ENCODE assay signal across 29 cellular contexts in genomic region chr2:76174505-76174904, GRCh38.
"Had no signal": no experiment of that assay in that cellular context is flagged by ENCODE, and none has a peak within 500 bp of the region (broad histone marks: within the 10 kb centered on the region; RNA-seq: fewer than 3 reads in every experiment).

No MANE protein-coding gene starts in this region.

- FAIRE-seq: urothelium cell line had no signal

- H3K36me3 ChIP-seq: stomach, suprapubic skin, thoracic aorta, thyroid gland, tibial artery, tibial nerve, transverse colon, upper lobe of left lung, upper lobe of right lung, uterus, vagina had no signal

- H3K4me3 ChIP-seq: stomach, suprapubic skin, testis, thoracic aorta, thyroid gland, tibial artery, tibial nerve, transverse colon, upper lobe of left lung, upper lobe of right lung, uterus, vagina had no signal

- ATAC-seq: stimulated activated effector memory CD8-positive, alpha-beta T cell treated with anti-CD3 and anti-CD28 coated beads, Interleukin-12 subunit alpha, Interleukin-12 subunit beta, amount 100 ng/mL, for 72 hours; stimulated activated memory B cell treated with anti-CD40 and anti-IgM and Interleukin-4, amounts not matched to agents 10 μg/mL and 1 μg/mL and 100 μg/mL, for 72 hours; stimulated activated naive B cell treated with anti-CD40 and anti-IgM and Interleukin-4, amounts not matched to agents 10 μg/mL and 1 μg/mL and 100 μg/mL, for 72 hours; stimulated activated naive CD8-positive, alpha-beta T cell treated with anti-CD3 and anti-CD28 coated beads, Interleukin-15, amount 100 ng/mL, for 72 hours; stimulated activated naive CD8-positive, alpha-beta T cell treated with anti-CD3 and anti-CD28 coated beads, Interleukin-15, Interleukin-2, amounts not matched to agents 100 U/mL and 50 U/mL, for 24 hours; upper lobe of right lung had no signal

- H3K27ac ChIP-seq: stomach, suprapubic skin, testis, thoracic aorta, thyroid gland, tibial artery, tibial nerve, transverse colon, upper lobe of left lung, upper lobe of right lung, uterus, vagina had no signal

- H3K27me3 Mint-ChIP-seq: stimulated activated memory B cell treated with anti-CD40 and anti-IgM and Interleukin-4, amounts not matched to agents 10 μg/mL and 1 μg/mL and 100 μg/mL, for 72 hours; stimulated activated naive B cell treated with anti-CD40 and anti-IgM and Interleukin-4, amounts not matched to agents 10 μg/mL and 1 μg/mL and 100 μg/mL, for 72 hours; stimulated activated naive CD8-positive, alpha-beta T cell treated with anti-CD3 and anti-CD28 coated beads, Interleukin-15, amount 100 ng/mL, for 72 hours; stimulated activated naive CD8-positive, alpha-beta T cell treated with anti-CD3 and anti-CD28 coated beads, Interleukin-15, Interleukin-2, amounts not matched to agents 100 ng/mL and 50 ng/mL, for 24 hours; type B pancreatic cell had no signal

- H3K27ac Mint-ChIP-seq: stimulated activated effector memory CD8-positive, alpha-beta T cell treated with anti-CD3 and anti-CD28 coated beads, Interleukin-12 subunit alpha, Interleukin-12 subunit beta, amount 100 ng/mL, for 72 hours; stimulated activated memory B cell treated with anti-CD40 and anti-IgM and Interleukin-4, amounts not matched to agents 10 μg/mL and 1 μg/mL and 100 μg/mL, for 72 hours; stimulated activated naive B cell treated with anti-CD40 and anti-IgM and Interleukin-4, amounts not matched to agents 10 μg/mL and 1 μg/mL and 100 μg/mL, for 72 hours; stimulated activated naive CD8-positive, alpha-beta T cell treated with anti-CD3 and anti-CD28 coated beads, Interleukin-15, amount 100 ng/mL, for 72 hours; stimulated activated naive CD8-positive, alpha-beta T cell treated with anti-CD3 and anti-CD28 coated beads, Interleukin-15, Interleukin-2, amounts not matched to agents 100 ng/mL and 50 ng/mL, for 24 hours; type B pancreatic cell had no signal

- H3K27me3 ChIP-seq: stomach, suprapubic skin, testis, thyroid gland, tibial artery, tibial nerve, transverse colon, upper lobe of left lung, upper lobe of right lung, uterus, vagina had no signal

- H3K36me3 Mint-ChIP-seq: stimulated activated effector memory CD8-positive, alpha-beta T cell treated with anti-CD3 and anti-CD28 coated beads, Interleukin-12 subunit alpha, Interleukin-12 subunit beta, amount 100 ng/mL, for 72 hours; stimulated activated memory B cell treated with anti-CD40 and anti-IgM and Interleukin-4, amounts not matched to agents 10 μg/mL and 1 μg/mL and 100 μg/mL, for 72 hours; stimulated activated naive B cell treated with anti-CD40 and anti-IgM and Interleukin-4, amounts not matched to agents 10 μg/mL and 1 μg/mL and 100 μg/mL, for 72 hours; type B pancreatic cell had no signal

- H3K4me1 ChIP-seq: stomach, suprapubic skin, testis, thyroid gland, tibial artery, tibial nerve, transverse colon, upper lobe of left lung, upper lobe of right lung, uterus, vagina had no signal

- H3K4me3 Mint-ChIP-seq: stimulated activated effector memory CD8-positive, alpha-beta T cell treated with anti-CD3 and anti-CD28 coated beads, Interleukin-12 subunit alpha, Interleukin-12 subunit beta, amount 100 ng/mL, for 72 hours; stimulated activated memory B cell treated with anti-CD40 and anti-IgM and Interleukin-4, amounts not matched to agents 10 μg/mL and 1 μg/mL and 100 μg/mL, for 72 hours; stimulated activated naive B cell treated with anti-CD40 and anti-IgM and Interleukin-4, amounts not matched to agents 10 μg/mL and 1 μg/mL and 100 μg/mL, for 72 hours; stimulated activated naive CD8-positive, alpha-beta T cell treated with anti-CD3 and anti-CD28 coated beads, Interleukin-15, amount 100 ng/mL, for 72 hours; stimulated activated naive CD8-positive, alpha-beta T cell treated with anti-CD3 and anti-CD28 coated beads, Interleukin-15, Interleukin-2, amounts not matched to agents 100 ng/mL and 50 ng/mL, for 24 hours; type B pancreatic cell had no signal

- H3K4me1 Mint-ChIP-seq: stimulated activated effector memory CD8-positive, alpha-beta T cell treated with anti-CD3 and anti-CD28 coated beads, Interleukin-12 subunit alpha, Interleukin-12 subunit beta, amount 100 ng/mL, for 72 hours; stimulated activated memory B cell treated with anti-CD40 and anti-IgM and Interleukin-4, amounts not matched to agents 10 μg/mL and 1 μg/mL and 100 μg/mL, for 72 hours; stimulated activated naive B cell treated with anti-CD40 and anti-IgM and Interleukin-4, amounts not matched to agents 10 μg/mL and 1 μg/mL and 100 μg/mL, for 72 hours; stimulated activated naive CD8-positive, alpha-beta T cell treated with anti-CD3 and anti-CD28 coated beads, Interleukin-15, amount 100 ng/mL, for 72 hours had no signal

- H3K9me3 ChIP-seq: suprapubic skin, testis, thoracic aorta, thyroid gland, tibial artery, upper lobe of right lung, uterus, vagina had no signal

- DNase-seq: stimulated activated CD4-positive, alpha-beta T cell treated with anti-CD3 and anti-CD28 coated beads, Interleukin-2, amount 100 ng/mL, for 48 hours; stimulated activated CD4-positive, alpha-beta T cell treated with anti-CD3 and anti-CD28 coated beads, Interleukin-4, amount 100 ng/mL, for 1 hour; stimulated activated CD4-positive, alpha-beta T cell treated with anti-CD3 and anti-CD28 coated beads, Interleukin-4, amount 100 ng/mL, for 24 hours; stimulated activated CD4-positive, alpha-beta T cell treated with anti-CD3 and anti-CD28 coated beads, Interleukin-4, amount 100 ng/mL, for 4 hours; stimulated activated CD8-positive, alpha-beta memory T cell treated with anti-CD3 and anti-CD28 coated beads, Interleukin-4, amount 100 ng/mL, for 48 hours; stimulated activated naive B cell treated with anti-CD40 and anti-IgM and Interleukin-4, amounts not matched to agents 10 μg/mL and 1 μg/mL and 100 μg/mL, for 72 hours; stimulated activated naive CD4-positive, alpha-beta T cell; stimulated activated naive CD4-positive, alpha-beta T cell treated with Interleukin-2 at 50 U/mL for 16 hours; stimulated activated naive CD8-positive, alpha-beta T cell treated with anti-CD3 and anti-CD28 coated beads, Interleukin-15, amount 100 ng/mL, for 72 hours; stimulated activated naive CD8-positive, alpha-beta T cell treated with anti-CD3 and anti-CD28 coated beads, Interleukin-15, Interleukin-2, amounts not matched to agents 100 U/mL and 50 U/mL, for 24 hours; stomach; substantia nigra; testis; thyroid gland; tibial artery; transverse colon; trophoblast cell; upper lobe of left lung; upper lobe of right lung; uterus had no signal
